8 cellular contexts compared by ENCODE assay signal in the genomic region with DNA sequence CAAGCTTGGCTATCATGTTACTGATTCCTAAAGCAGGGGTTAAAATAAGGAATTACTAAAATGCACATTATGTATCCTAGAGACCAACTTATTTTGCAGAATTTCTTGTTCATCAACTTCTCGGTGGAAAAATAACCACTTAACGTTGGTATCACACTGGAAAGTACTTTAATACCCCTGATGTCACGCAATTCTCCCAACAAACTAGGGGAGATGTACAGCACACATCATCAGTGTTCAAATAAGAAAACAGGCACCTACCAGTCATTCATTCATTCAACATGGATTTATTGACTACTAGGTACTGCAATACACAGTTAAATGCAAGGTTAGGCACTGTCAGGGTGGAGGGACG. TPM values are rescaled to one million over a fixed set of nuclear protein-coding genes. Genes with fewer than 3 reads are reported as not detected.
DNase-seq lines count a peak whose midpoint lies in the region; ATAC-seq and TF ChIP-seq lines count a peak whose summit lies in the region.

No MANE protein-coding gene starts in this region.

- H3K79me1 ChIP-seq in neuronal stem cell (ENCODE audit: low read depth, low read length), result no peaks in the 10 kb centered on the region

- H3K27ac Mint-ChIP-seq in CD14-positive monocyte (peak overlapping the region; percentile 94 to 100 (median 99)), endothelial cell (ENCODE audit: unreplicated experiment) (no peak overlapping the region)

- H3K4me2 ChIP-seq in OCI-LY1 (ENCODE audit: low read length) (peak overlapping the region; percentile 94), neuronal stem cell (ENCODE audit: insufficient read depth, low read length, poor library complexity, severe bottlenecking) (peak overlapping the region; percentile 79)

- no peak overlapping the region for H3K4ac ChIP-seq in neuronal stem cell (ENCODE audit: low read length)

- H3K36me3 ChIP-seq in OCI-LY1 (ENCODE audit: insufficient read depth, low read length) (peaks cover 46% of the 10 kb centered on the region), neuronal stem cell (replicated peaks in 1 of 2; ENCODE audit: control insufficient read depth in 2 of 2, insufficient read depth in 2 of 2, low read length in 2 of 2) (peaks cover 26 to 42% of the 10 kb centered on the region in 2 donors)

- H3K23ac ChIP-seq in neuronal stem cell (ENCODE audit: low read depth, low read length, poor library complexity), result no peak overlapping the region

- no peak overlapping the region for H2BK15ac ChIP-seq in neuronal stem cell (ENCODE audit: low read length)

- TF ChIP-seq CTCF in CD14-positive monocyte (IDR thresholded peaks at IDR 0.05) (no peak), OCI-LY1 (IDR thresholded peaks at IDR 0.05; ENCODE audit: low read length) (no peak), endothelial cell (IDR thresholded peaks at IDR 0.05; ENCODE audit: unreplicated experiment) (no peak)

- H3K36me3 Mint-ChIP-seq in CD14-positive monocyte, result peaks cover 42 to 49% of the 10 kb centered on the region in 2 donors
- peaks cover 23% of the 10 kb centered on the region for H3K36me3 Mint-ChIP-seq in endothelial cell (ENCODE audit: low read depth, unreplicated experiment)

- no peak overlapping the region for H2BK120ac ChIP-seq in neuronal stem cell (ENCODE audit: low read depth, low read length)

- no peaks in the 10 kb centered on the region for H3K9me3 ChIP-seq in OCI-LY1 (ENCODE audit: low read length)
- H3K9me3 ChIP-seq in neuronal stem cell (replicated peaks in 1 of 2; ENCODE audit: control insufficient read depth in 2 of 2, insufficient read depth in 1 of 2, low read depth in 1 of 2, low read length in 2 of 2), result peaks cover 0 to 2% of the 10 kb centered on the region in 2 donors

- no peaks in the 10 kb centered on the region for H4K20me1 ChIP-seq in OCI-LY1 (ENCODE audit: insufficient read depth, low read length)

- intact Hi-C loops in CD14-positive monocyte (cut with micrococcal nuclease), result loop anchor here in 1 of 2 donors (5.0 kb wide), 1 partner anchor 109 kb away; a partner anchor contains a TSS

- H3K4me1 Mint-ChIP-seq in CD14-positive monocyte (peaks cover 9% of the 10 kb centered on the region), endothelial cell (ENCODE audit: unreplicated experiment) (peaks cover 11% of the 10 kb centered on the region)

- H2AK5ac ChIP-seq in neuronal stem cell (ENCODE audit: low read depth, low read length), result no peak overlapping the region

- no peak overlapping the region for H2AFZ ChIP-seq in OCI-LY1 (ENCODE audit: low read length)
- H2AFZ ChIP-seq in neuronal stem cell (ENCODE audit: low read length), result peak overlapping the region; percentile 92

- DNase-seq in CD14-positive monocyte (ENCODE audit: low spot score), result no peak
- DNase-seq in endothelial cell (ENCODE audit: low spot score), result no peak
- DNase-seq in neuronal stem cell (ENCODE audit: low spot score), result no peak
- no peak for DNase-seq in NCI-H510A (lab: John Stamatoyannopoulos, UW)
- no peak for DNase-seq in OCI-M1 (lab: John Stamatoyannopoulos, UW)
- DNase-seq in left lobe of liver (ENCODE audit: low spot score), result no peak
- no peak for DNase-seq in NCI-H2081 (lab: John Stamatoyannopoulos, UW)

- H3K4me3 ChIP-seq in OCI-LY1 (ENCODE audit: low read depth, low read length, poor library complexity, severe bottlenecking) (peak overlapping the region; percentile 78), neuronal stem cell (ENCODE audit: low read length in 2 of 2) (peak overlapping the region; percentile 56 to 74)

- no peak overlapping the region for H3K14ac ChIP-seq in neuronal stem cell (ENCODE audit: low read length)

- ATAC-seq in left lobe of liver, result no peak

- no peaks in the 10 kb centered on the region for H3K27me3 Mint-ChIP-seq in CD14-positive monocyte (ENCODE audit: low read depth in 3 of 3)
- H3K27me3 Mint-ChIP-seq in endothelial cell (ENCODE audit: unreplicated experiment), result no peaks in the 10 kb centered on the region

- H3F3A ChIP-seq in OCI-LY1 (ENCODE audit: insufficient read depth, low read length), result 0 out of 2 replicates have a peak, but pooled peaks cover 5% of the 10 kb centered on the region

- H3K9ac ChIP-seq in OCI-LY1 (ENCODE audit: low read length) (peak overlapping the region; percentile 94), neuronal stem cell (ENCODE audit: low read depth, low read length, poor library complexity) (no peak overlapping the region)

- no peak overlapping the region for H4K8ac ChIP-seq in neuronal stem cell (ENCODE audit: low read depth, low read length)

- peak overlapping the region; percentile 87 for H3K27ac ChIP-seq in OCI-LY1 (ENCODE audit: low read depth, low read length, poor library complexity, severe bottlenecking)
- peak overlapping the region; percentile 98 for H3K27ac ChIP-seq in neuronal stem cell (replicated peaks; ENCODE audit: low read length)

- H4K91ac ChIP-seq in neuronal stem cell (ENCODE audit: low read depth, low read length, poor library complexity), result no peak overlapping the region

- H2BK5ac ChIP-seq in neuronal stem cell (ENCODE audit: low read length), result no peak overlapping the region

- H3K9me2 ChIP-seq in OCI-LY1 (ENCODE audit: low read depth, low read length), result no peaks in the 10 kb centered on the region

- peaks cover 23% of the 10 kb centered on the region for H3K4me1 ChIP-seq in OCI-LY1 (ENCODE audit: insufficient read depth, low read length, severe bottlenecking)
- peaks cover 4 to 5% of the 10 kb centered on the region in 2 donors for H3K4me1 ChIP-seq in neuronal stem cell (ENCODE audit: control insufficient read depth in 2 of 2, insufficient read depth in 1 of 2, low read depth in 1 of 2, low read length in 2 of 2)

- H3K79me2 ChIP-seq in OCI-LY1 (ENCODE audit: insufficient read depth, low read length), result no peaks in the 10 kb centered on the region

- WGBS in neuronal stem cell (ENCODE audit: extremely low coverage in 2 of 2, insufficient read length in 2 of 2, insufficient replicate concordance in 1 of 2), 2 donors, result no CpG with 5 or more reads among the region's 4 CpGs

- H3K27me3 ChIP-seq in OCI-LY1 (ENCODE audit: insufficient read depth, low read length), result no peaks in the 10 kb centered on the region
- no peaks in the 10 kb centered on the region for H3K27me3 ChIP-seq in neuronal stem cell (ENCODE audit: control insufficient read depth in 3 of 3, insufficient read depth in 3 of 3, low read depth in 1 of 3, low read length in 3 of 3)

- peaks cover 0 to 3% (median 0%) of the 10 kb centered on the region in 7 donors for H3K9me3 Mint-ChIP-seq in CD14-positive monocyte
- no peaks in the 10 kb centered on the region for H3K9me3 Mint-ChIP-seq in endothelial cell (ENCODE audit: unreplicated experiment)

- H3K18ac ChIP-seq in neuronal stem cell (ENCODE audit: low read length), result no peak overlapping the region

- H3K4me3 Mint-ChIP-seq in CD14-positive monocyte (peak overlapping the region; percentile 97 to 99), endothelial cell (ENCODE audit: unreplicated experiment) (peak overlapping the region; percentile 98)

- H2BK12ac ChIP-seq in neuronal stem cell (ENCODE audit: low read length), result no peak overlapping the region

RNA-seq across cellular contexts. Expression of a gene that starts 0.6 kb away (rescaled TPM):
- polyA plus RNA-seq in CD14-positive monocyte, result 10 to 100 TPM; 37.7 to 45.9 TPM
- total RNA-seq in endothelial cell (ENCODE audit: unreplicated experiment) (27.4 TPM), left lobe of liver (15.4 TPM)
- 14.8 TPM for polyA plus RNA-seq in neuronal stem cell (2013, experiment 1 of 2)
- polyA plus RNA-seq in neuronal stem cell (2013, experiment 2 of 2), result 15.8 TPM

RNA-seq across cellular contexts. Expression of a gene that starts 30.5 kb away (rescaled TPM):
- polyA plus RNA-seq in CD14-positive monocyte, result not detected
- 4.8 TPM for total RNA-seq in endothelial cell (ENCODE audit: unreplicated experiment)
- 0.03 TPM for polyA plus RNA-seq in neuronal stem cell (2013, experiment 1 of 2)
- polyA plus RNA-seq in neuronal stem cell (2013, experiment 2 of 2), result 0.03 TPM
- 0.45 TPM for total RNA-seq in left lobe of liver

RNA-seq across cellular contexts. Expression of a gene that starts 50.1 kb away (rescaled TPM):
- polyA plus RNA-seq in CD14-positive monocyte, result not detected
- total RNA-seq in endothelial cell (ENCODE audit: unreplicated experiment), result not detected
- polyA plus RNA-seq in neuronal stem cell (2013, experiment 1 of 2), result not detected
- not detected for polyA plus RNA-seq in neuronal stem cell (2013, experiment 2 of 2)
- not detected for total RNA-seq in left lobe of liver

RNA-seq across cellular contexts. Expression of a gene that starts 56.6 kb away (rescaled TPM):
- not detected for polyA plus RNA-seq in CD14-positive monocyte
- total RNA-seq in endothelial cell (ENCODE audit: unreplicated experiment) (not detected), left lobe of liver (not detected)
- 0.14 TPM for polyA plus RNA-seq in neuronal stem cell (2013, experiment 1 of 2)
- 0.08 TPM for polyA plus RNA-seq in neuronal stem cell (2013, experiment 2 of 2)
